ENCODE assay signal across 18 cellular contexts in genomic region chr4:39308576-39308975, GRCh38. TPM values are rescaled to one million over a fixed set of nuclear protein-coding genes. Genes with fewer than 3 reads are reported as not detected.
DNase-seq lines count a peak whose midpoint lies in the region; ATAC-seq lines count a peak whose summit lies in the region.
"Had no signal": no experiment of that assay in that cellular context is flagged by ENCODE, and none has a peak within 500 bp of the region (broad histone marks: within the 10 kb centered on the region; RNA-seq: fewer than 3 reads in every experiment).

No MANE protein-coding gene starts in this region.

- ATAC-seq in Right ventricle myocardium inferior (peak; percentile 39), left ventricle myocardium superior (peak; percentile 47), HG02870 (IDR thresholded peaks at IDR 0.05; ENCODE audit: unreplicated experiment) (no peak)
- ATAC-seq: activated T-cell treated with anti-CD3 and anti-CD28 coated beads, Interleukin-2, amount 50 U/mL, for 72 hours had no signal

- intact Hi-C loops in Right ventricle myocardium inferior (cut with DNase I), result no loop called here
- intact Hi-C loops in cardiac septum (cut with DNase I), result no loop called here
- intact Hi-C loops in left ventricle myocardium superior (cut with micrococcal nuclease), result no loop called here

- H3K36me3 Mint-ChIP-seq in activated naive CD8-positive, alpha-beta T cell treated with anti-CD3 and anti-CD28 coated beads for 36 hours, result peaks cover 33% of the 10 kb centered on the region

- H3K36me3 ChIP-seq in H7 (replicated peaks; ENCODE audit: control insufficient read depth, insufficient read depth, low read length), result peaks cover 13% of the 10 kb centered on the region

- no peaks in the 10 kb centered on the region for H3K27me3 ChIP-seq in H7 (ENCODE audit: control insufficient read depth, insufficient read depth, low read length)
- H3K27me3 ChIP-seq: tibial nerve had no signal

- no peak overlapping the region for H3K4me3 ChIP-seq in H7 (ENCODE audit: insufficient read depth, low read depth, low read length)
- H3K4me3 ChIP-seq: tibial nerve had no signal

- H3K9me3 Mint-ChIP-seq in activated naive CD8-positive, alpha-beta T cell treated with anti-CD3 and anti-CD28 coated beads for 36 hours, result no peaks in the 10 kb centered on the region
- H3K9me3 Mint-ChIP-seq: activated T-cell treated with anti-CD3 and anti-CD28 coated beads, Interleukin-2, amount 50 U/mL, for 72 hours; nephron progenitor cell had no signal

- H3K27me3 Mint-ChIP-seq in activated naive CD8-positive, alpha-beta T cell treated with anti-CD3 and anti-CD28 coated beads for 36 hours, result no peaks in the 10 kb centered on the region

- H3K4me3 Mint-ChIP-seq in activated naive CD8-positive, alpha-beta T cell treated with anti-CD3 and anti-CD28 coated beads for 36 hours, result no peak overlapping the region
- H3K4me3 Mint-ChIP-seq: activated T-cell treated with anti-CD3 and anti-CD28 coated beads, Interleukin-2, amount 50 U/mL, for 72 hours; nephron progenitor cell had no signal

- H3K4me1 Mint-ChIP-seq in activated naive CD8-positive, alpha-beta T cell treated with anti-CD3 and anti-CD28 coated beads for 36 hours, result peaks cover 1% of the 10 kb centered on the region
- H3K4me1 Mint-ChIP-seq: nephron progenitor cell had no signal

- H3K27ac Mint-ChIP-seq in activated naive CD8-positive, alpha-beta T cell treated with anti-CD3 and anti-CD28 coated beads for 36 hours, result peak overlapping the region; percentile 3

- no peak for DNase-seq in Right ventricle myocardium inferior (ENCODE audit: missing footprints)
- no peak for DNase-seq in cardiac septum (ENCODE audit: low spot score)
- DNase-seq in activated naive CD8-positive, alpha-beta T cell treated with anti-CD3 and anti-CD28 coated beads for 36 hours, result no peak
- DNase-seq in left ventricle myocardium superior, result no peak
- no peak for DNase-seq in germinal center (ENCODE audit: low spot score)
- DNase-seq in CD1c-positive myeloid dendritic cell (ENCODE audit: extremely low spot score), result no peak
- DNase-seq in H7, result no peak
- DNase-seq: activated CD4-positive, alpha-beta T cell treated with anti-CD3 and anti-CD28 coated beads, Interleukin-2, amount 50 U/mL, for 1 hour; activated T-cell treated with anti-CD3 and anti-CD28 coated beads, Interleukin-2, amount 50 U/mL, for 72 hours; Kasumi-1; mammary epithelial cell; NCI-H187 treated with DMSO at 0.1 percent for 48 hours; nephron progenitor cell; SK-N-SH; stimulated activated CD4-positive, alpha-beta T cell treated with anti-CD3 and anti-CD28 coated beads, Interleukin-2, amount 100 ng/mL, for 48 hours; stimulated activated CD8-positive, alpha-beta memory T cell treated with anti-CD3 and anti-CD28 coated beads, Interleukin-4, amount 100 ng/mL, for 48 hours had no signal

RNA-seq across cellular contexts. Expression of gene RFC1, which starts 57.6 kb away (rescaled TPM):
- total RNA-seq in Right ventricle myocardium inferior (23.9 TPM), cardiac septum (22.3 TPM), left ventricle myocardium superior (23.3 TPM)
- 100 to 1,000 TPM; 117 to 128 TPM for total RNA-seq in activated naive CD8-positive, alpha-beta T cell treated with anti-CD3 and anti-CD28 coated beads for 36 hours
- total RNA-seq in H7 (2014; rRNA removed; shearing (Covaris generic)), result 44.7 and 69.7 TPM in 2 replicates
